Comparison of ENCODE assay signal across 18 cellular contexts in the genomic region with DNA sequence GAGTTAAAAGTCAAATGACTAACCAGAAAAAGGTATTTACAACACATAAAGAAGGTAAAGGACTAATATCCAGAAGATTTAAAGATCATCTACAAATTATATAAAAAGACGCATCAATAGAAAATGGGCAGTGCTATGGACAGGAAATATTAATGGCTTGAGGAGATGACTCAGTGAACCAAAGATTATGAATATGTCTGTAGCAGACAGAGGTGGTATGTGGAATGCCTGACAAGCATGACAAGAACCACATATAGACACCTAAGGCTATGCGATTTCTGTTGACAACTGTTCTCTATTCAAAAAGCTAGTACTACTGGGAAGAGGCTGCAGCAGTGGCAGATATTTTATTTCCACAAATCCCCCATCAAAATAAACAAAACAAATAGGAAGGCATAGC.
DNase-seq lines count a peak whose midpoint lies in the region; ATAC-seq and TF ChIP-seq lines count a peak whose summit lies in the region.
"Had no signal": no experiment of that assay in that cellular context is flagged by ENCODE, and none has a peak within 500 bp of the region (broad histone marks: within the 10 kb centered on the region; RNA-seq: fewer than 3 reads in every experiment).

No MANE protein-coding gene starts in this region.

- H3K79me2 ChIP-seq in mammary epithelial cell (ENCODE audit: insufficient read depth, low read length), result no peaks in the 10 kb centered on the region

- H3K27ac ChIP-seq in mammary epithelial cell (ENCODE audit: insufficient read depth, low read depth, low read length) (no peak overlapping the region), breast epithelium (no peak overlapping the region), upper lobe of left lung (no peak overlapping the region)
- H3K27ac ChIP-seq: 22Rv1, BLaER1 had no signal

- H3K4me1 ChIP-seq in mammary epithelial cell (ENCODE audit: insufficient read depth, low read length), result no peaks in the 10 kb centered on the region
- no peaks in the 10 kb centered on the region for H3K4me1 ChIP-seq in breast epithelium
- H3K4me1 ChIP-seq in upper lobe of left lung, result no peaks in the 10 kb centered on the region
- H3K4me1 ChIP-seq: BLaER1 had no signal

- H4K20me1 ChIP-seq in mammary epithelial cell (ENCODE audit: insufficient read depth, low read length), result no peaks in the 10 kb centered on the region
- H4K20me1 ChIP-seq: BLaER1 had no signal

- no peak for TF ChIP-seq EP300 in upper lobe of left lung (IDR thresholded peaks at IDR 0.05)

- H3K4me2 ChIP-seq in mammary epithelial cell (ENCODE audit: insufficient read depth, low read depth, low read length), result no peak overlapping the region
- H3K4me2 ChIP-seq: BLaER1 had no signal

- no TSS peak for BruUV-seq in mammary epithelial cell (replicated peaks; lab: Mats Ljungman, UMichigan)

- H3K36me3 ChIP-seq in mammary epithelial cell (ENCODE audit: insufficient read depth, low read length) (no peaks in the 10 kb centered on the region), breast epithelium (no peaks in the 10 kb centered on the region), upper lobe of left lung (no peaks in the 10 kb centered on the region)
- H3K36me3 ChIP-seq: BLaER1 had no signal

- intact Hi-C loops in mammary epithelial cell (cut with micrococcal nuclease) (loop anchor here (1.0 to 5.0 kb wide), 2 partner anchors 285 to 339 kb away; no protein-coding TSS in a partner anchor), breast epithelium (cut with DNase I; ENCODE audit: low total_unique reads) (loop anchor here (10.0 kb wide), 1 partner anchor 1427 kb away; no protein-coding TSS in a partner anchor)

- H3K9ac ChIP-seq in mammary epithelial cell (ENCODE audit: insufficient read depth, low read length), result no peak overlapping the region
- H3K9ac ChIP-seq: BLaER1 had no signal

- TF ChIP-seq POLR2A in breast epithelium (IDR thresholded peaks at IDR 0.05) (no peak), upper lobe of left lung (IDR thresholded peaks at IDR 0.05) (no peak)

- H3K9me3 ChIP-seq in mammary epithelial cell (replicated peaks; ENCODE audit: insufficient read depth, low read length) (no peaks in the 10 kb centered on the region), breast epithelium (no peaks in the 10 kb centered on the region), upper lobe of left lung (no peaks in the 10 kb centered on the region)
- H3K9me3 ChIP-seq: BLaER1 had no signal

- CTCF ChIA-PET in mammary epithelial cell (lab: Charles Lee; ENCODE audit: low non-redundant PET), result no interaction called here

- dilution Hi-C loops in mammary epithelial cell (cut with HindIII; ENCODE audit: low sequenced_read_pairs), result no loop called here

- H2AFZ ChIP-seq in mammary epithelial cell (ENCODE audit: low read depth, low read length), result no peak overlapping the region

- DNase-seq in mammary epithelial cell (peak; percentile 22), breast epithelium (ENCODE audit: low spot score in 2 of 2) (no peak), choroid plexus epithelial cell (ENCODE audit: low read depth) (peak; percentile 11), iris pigment epithelial cell (ENCODE audit: low read depth) (peak; percentile 39), germinal center (ENCODE audit: low spot score) (no peak), upper lobe of left lung (no peak)
- DNase-seq in activated CD4-positive, CD25-positive, alpha-beta regulatory T cell treated with anti-CD3 and anti-CD28 coated beads, Interleukin-2, amount 50 U/mL, for 72 hours, result no peak
- DNase-seq: CD4-positive, alpha-beta T cell; DMS79; GOT3; HCEC 1CT; NCI-H2081 treated with DMSO at 0.1 percent for 48 hours; NCI-H2171 treated with DMSO at 0.1 percent for 48 hours; NCI-H524 treated with DMSO at 0.1 percent for 48 hours had no signal

- WGBS in mammary epithelial cell (ENCODE audit: low coverage, missing lambda C conversion rate), result 75% methylated on average over 2 of the region's 2 CpGs
- 73 to 96% methylated on average over 2 of the region's 2 CpGs for WGBS in upper lobe of left lung, 2 donors

- ATAC-seq in HG03159 (IDR thresholded peaks at IDR 0.05; ENCODE audit: unreplicated experiment) (no peak), upper lobe of left lung (ENCODE audit: low FRiP score in 2 of 2) (no peak)
- ATAC-seq: Right ventricle myocardium inferior had no signal

- H3K4me3 ChIP-seq in mammary epithelial cell (replicated peaks in 1 of 3; ENCODE audit: insufficient read depth in 1 of 3, low read depth in 2 of 3, low read length in 3 of 3) (no peak overlapping the region), breast epithelium (no peak overlapping the region), choroid plexus epithelial cell (ENCODE audit: low read depth, low read length) (no peak overlapping the region), upper lobe of left lung (no peak overlapping the region)
- H3K4me3 ChIP-seq: BLaER1 had no signal

- H3K27me3 ChIP-seq in mammary epithelial cell (ENCODE audit: insufficient read depth, low read length) (no peaks in the 10 kb centered on the region), breast epithelium (no peaks in the 10 kb centered on the region), upper lobe of left lung (no peaks in the 10 kb centered on the region)
- H3K27me3 ChIP-seq: BLaER1 had no signal

- TF ChIP-seq CTCF in mammary epithelial cell (conservative IDR thresholded peaks at IDR 0.05 in 1 of 2, IDR thresholded peaks at IDR 0.05 in 1 of 2; ENCODE audit: extremely low read depth in 1 of 2, insufficient read depth in 1 of 2, low read depth in 1 of 2, low read length in 2 of 2) (no peak), breast epithelium (IDR thresholded peaks at IDR 0.05) (no peak), choroid plexus epithelial cell (conservative IDR thresholded peaks at IDR 0.05; ENCODE audit: low read depth, low read length) (no peak), upper lobe of left lung (IDR thresholded peaks at IDR 0.05) (no peak)

- in situ Hi-C loops in mammary epithelial cell (cut with MboI; ENCODE audit: low sequenced_read_pairs in 2 of 2), result no loop called here

Comparison
In these comparisons a context has a peak if more than half of its experiments do, and no peak if none do; other contexts are left out.
1. DNase-seq: peak in mammary epithelial cell (single experiment), choroid plexus epithelial cell (single experiment) and iris pigment epithelial cell (single experiment); none in breast epithelium (0 of 2), germinal center (single experiment), activated CD4-positive, CD25-positive, alpha-beta regulatory T cell treated with anti-CD3 and anti-CD28 coated beads, Interleukin-2, amount 50 U/mL, for 72 hours (single experiment) and upper lobe of left lung (0 of 2).